22 cellular contexts compared by ENCODE assay signal in the genomic region with DNA sequence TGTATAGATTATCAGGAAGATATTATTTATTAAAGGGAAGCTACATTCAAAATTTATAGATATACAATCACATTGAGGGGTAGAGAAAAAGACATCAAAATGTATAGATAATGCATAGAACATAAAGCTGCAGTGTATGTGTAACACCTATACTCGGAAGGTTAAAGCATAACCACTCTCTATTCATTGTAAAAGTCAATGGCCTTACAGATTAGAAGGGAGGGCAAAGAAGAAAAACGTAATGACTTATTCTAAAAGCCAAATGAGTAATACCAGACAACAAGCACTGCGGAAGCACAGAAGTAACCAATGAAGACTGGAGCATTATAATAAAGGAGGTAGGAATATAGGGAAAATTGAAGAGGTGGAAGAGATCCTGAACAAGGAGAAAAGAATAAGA.
"Had no signal": no experiment of that assay in that cellular context is flagged by ENCODE, and none has a peak within 500 bp of the region (broad histone marks: within the 10 kb centered on the region; RNA-seq: fewer than 3 reads in every experiment).

No MANE protein-coding gene starts in this region.

- H3K4me3 Mint-ChIP-seq: activated T-cell treated with anti-CD3 and anti-CD28 coated beads, Interleukin-2, amount 50 U/mL, for 24 hours; dendritic cell treated with granulocyte-macrophage colony-stimulating factor and Interleukin-4, amounts not matched to agents 40 ng/mL and 50 ng/mL, for 4 days; endodermal cell; mesothelial cell of epicardium had no signal

- ATAC-seq: esophagus mucosa had no signal

- H3K27ac ChIP-seq: right atrium auricular region, tibial nerve, VCaP had no signal

- H3K4me3 ChIP-seq: right atrium auricular region, tibial nerve had no signal

- H3K27ac Mint-ChIP-seq: dendritic cell treated with granulocyte-macrophage colony-stimulating factor and Interleukin-4, amounts not matched to agents 40 ng/mL and 50 ng/mL, for 4 days; endodermal cell; mesothelial cell of epicardium had no signal

- H3K27me3 ChIP-seq: right atrium auricular region, tibial nerve had no signal

- DNase-seq: activated CD4-positive, alpha-beta T cell treated with anti-CD3 and anti-CD28 coated beads for 48 hours; activated CD4-positive, alpha-beta T cell treated with anti-CD3 and anti-CD28 coated beads, Interleukin-2, amount 50 U/mL, for 48 hours; activated CD8-positive, alpha-beta memory T cell treated with anti-CD3 and anti-CD28 coated beads, Interleukin-2, amount 50 U/mL, for 48 hours; activated effector memory CD4-positive, alpha-beta T cell treated with Interleukin-2 at 50 U/mL for 16 hours; activated naive CD4-positive, alpha-beta T cell treated with Interleukin-2 at 50 U/mL for 16 hours; activated T-cell treated with anti-CD3 and anti-CD28 coated beads, Interleukin-2, amount 50 U/mL, for 24 hours; amygdala; caudate nucleus; endodermal cell; foreskin fibroblast; head of caudate nucleus; naive B cell; stimulated activated CD4-positive, alpha-beta T cell treated with anti-CD3 and anti-CD28 coated beads, Interleukin-15, amount 100 ng/mL, for 24 hours; stimulated activated CD4-positive, alpha-beta T cell treated with anti-CD3 and anti-CD28 coated beads, Interleukin-2, amount 100 ng/mL, for 24 hours; stimulated activated naive CD4-positive, alpha-beta T cell treated with Interleukin-2 at 50 U/mL for 16 hours; T-helper 1 cell had no signal

- H3K9me3 ChIP-seq: right atrium auricular region, tibial nerve had no signal

- H3K9me3 Mint-ChIP-seq: activated T-cell treated with anti-CD3 and anti-CD28 coated beads, Interleukin-2, amount 50 U/mL, for 24 hours; dendritic cell treated with granulocyte-macrophage colony-stimulating factor and Interleukin-4, amounts not matched to agents 40 ng/mL and 50 ng/mL, for 4 days; endodermal cell; mesothelial cell of epicardium; naive B cell had no signal

- H3K27me3 Mint-ChIP-seq: activated T-cell treated with anti-CD3 and anti-CD28 coated beads, Interleukin-2, amount 50 U/mL, for 24 hours; dendritic cell treated with granulocyte-macrophage colony-stimulating factor and Interleukin-4, amounts not matched to agents 40 ng/mL and 50 ng/mL, for 4 days; naive B cell had no signal

- H3K4me1 Mint-ChIP-seq: endodermal cell, mesothelial cell of epicardium had no signal
